1 cellular context compared by ENCODE assay signal in the genomic region with DNA sequence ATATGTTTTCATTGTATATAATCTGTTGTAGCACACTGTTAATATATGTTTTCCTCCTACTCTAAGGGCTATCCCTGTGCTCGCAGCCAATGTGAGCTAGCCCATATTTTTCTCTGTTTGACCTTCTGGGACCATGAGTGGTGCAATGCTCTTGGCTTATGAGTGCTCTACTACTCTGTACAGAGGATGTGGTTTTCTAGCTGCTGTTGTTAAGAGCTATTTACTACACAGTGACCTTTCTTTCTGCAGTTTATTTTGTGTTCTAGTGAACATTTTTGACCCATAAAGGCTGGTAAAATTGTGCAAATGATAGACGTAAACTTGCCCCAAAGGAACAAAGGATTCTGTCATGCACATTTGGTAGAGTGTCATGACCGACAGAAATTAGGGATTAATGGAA.
TF ChIP-seq lines count a peak whose summit lies in the region.

No MANE protein-coding gene starts in this region.

TF ChIP-seq in K562, 482 proteins besides CTCF, POLR2A, EP300 and RAD21:
- TF ChIP-seq, protein P1, sequence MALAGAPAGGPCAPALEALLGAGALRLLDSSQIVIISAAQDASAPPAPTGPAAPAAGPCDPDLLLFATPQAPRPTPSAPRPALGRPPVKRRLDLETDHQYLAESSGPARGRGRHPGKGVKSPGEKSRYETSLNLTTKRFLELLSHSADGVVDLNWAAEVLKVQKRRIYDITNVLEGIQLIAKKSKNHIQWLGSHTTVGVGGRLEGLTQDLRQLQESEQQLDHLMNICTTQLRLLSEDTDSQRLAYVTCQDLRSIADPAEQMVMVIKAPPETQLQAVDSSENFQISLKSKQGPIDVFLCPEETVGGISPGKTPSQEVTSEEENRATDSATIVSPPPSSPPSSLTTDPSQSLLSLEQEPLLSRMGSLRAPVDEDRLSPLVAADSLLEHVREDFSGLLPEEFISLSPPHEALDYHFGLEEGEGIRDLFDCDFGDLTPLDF (CRISPR knock-in tag; IDR thresholded peaks at IDR 0.05) = no peak
- TF ChIP-seq FOXM1 (IDR thresholded peaks at IDR 0.05; ENCODE audit: low read depth) (no peak), FOXM1 (CRISPR knock-in tag; IDR thresholded peaks at IDR 0.05; ENCODE audit: low read depth) (no peak), KAT7 (CRISPR knock-in tag; IDR thresholded peaks at IDR 0.05; ENCODE audit: borderline replicate concordance) (no peak), NFIC (IDR thresholded peaks at IDR 0.05) (no peak), TARDBP (IDR thresholded peaks at IDR 0.05) (no peak)
- TF ChIP-seq, protein P2, sequence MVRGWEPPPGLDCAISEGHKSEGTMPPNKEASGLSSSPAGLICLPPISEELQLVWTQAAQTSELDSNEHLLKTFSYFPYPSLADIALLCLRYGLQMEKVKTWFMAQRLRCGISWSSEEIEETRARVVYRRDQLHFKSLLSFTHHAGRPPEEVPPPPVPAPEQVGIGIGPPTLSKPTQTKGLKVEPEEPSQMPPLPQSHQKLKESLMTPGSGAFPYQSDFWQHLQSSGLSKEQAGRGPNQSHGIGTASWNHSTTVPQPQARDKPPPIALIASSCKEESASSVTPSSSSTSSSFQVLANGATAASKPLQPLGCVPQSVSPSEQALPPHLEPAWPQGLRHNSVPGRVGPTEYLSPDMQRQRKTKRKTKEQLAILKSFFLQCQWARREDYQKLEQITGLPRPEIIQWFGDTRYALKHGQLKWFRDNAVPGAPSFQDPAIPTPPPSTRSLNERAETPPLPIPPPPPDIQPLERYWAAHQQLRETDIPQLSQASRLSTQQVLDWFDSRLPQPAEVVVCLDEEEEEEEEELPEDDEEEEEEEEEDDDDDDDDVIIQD (CRISPR knock-in tag; IDR thresholded peaks at IDR 0.05) = no peak
